In genomic region chr17:21008516-21008915, GRCh38 we compare ENCODE assay signal across 20 cellular contexts.
"Had no signal": no experiment of that assay in that cellular context is flagged by ENCODE, and none has a peak within 500 bp of the region (broad histone marks: within the 10 kb centered on the region; RNA-seq: fewer than 3 reads in every experiment).

No MANE protein-coding gene starts in this region.

- H3K27ac ChIP-seq: cardiac muscle cell, prostate gland, SJCRH30 had no signal

- H3K9me3 ChIP-seq: prostate gland, SJCRH30 had no signal

- H3K4me3 Mint-ChIP-seq: activated CD4-positive, alpha-beta T cell treated with anti-CD3 and anti-CD28 coated beads, Interleukin-2, amount 10 ng/mL, durations not matched to agents 24 days and 14 days; activated naive CD4-positive, alpha-beta T cell treated with anti-CD3 and anti-CD28 coated beads for 36 hours; naive thymus-derived CD8-positive, alpha-beta T cell; stimulated activated memory B cell treated with anti-CD40 and anti-IgM and Interleukin-4, amounts not matched to agents 10 μg/mL and 1 μg/mL and 100 μg/mL, for 72 hours; type B pancreatic cell had no signal

- H3K4me3 ChIP-seq: cardiac muscle cell, prostate gland, SJCRH30 had no signal

- H3K27me3 ChIP-seq: cardiac muscle cell, SJCRH30 had no signal

- H3K4me1 ChIP-seq: prostate gland, SJCRH30 had no signal

- DNase-seq: activated CD4-positive, alpha-beta T cell treated with anti-CD3 and anti-CD28 coated beads, Interleukin-2, amount 10 ng/mL, durations not matched to agents 24 days and 14 days; activated CD4-positive, CD25-positive, alpha-beta regulatory T cell; activated CD8-positive, alpha-beta memory T cell treated with anti-CD3 and anti-CD28 coated beads for 24 hours; activated naive CD4-positive, alpha-beta T cell treated with anti-CD3 and anti-CD28 coated beads for 36 hours; cortex of kidney; effector CD8-positive, alpha-beta T cell; foreskin fibroblast; mesenchymal stem cell; naive thymus-derived CD8-positive, alpha-beta T cell; occipital lobe; SJCRH30; stimulated activated CD4-positive, alpha-beta T cell treated with anti-CD3 and anti-CD28 coated beads, Interleukin-12 subunit alpha, Interleukin-12 subunit beta, amount 100 ng/mL, for 4 hours; stimulated activated CD4-positive, alpha-beta T cell treated with anti-CD3 and anti-CD28 coated beads, Interleukin-2, amount 100 ng/mL, for 24 hours had no signal

- ATAC-seq: naive thymus-derived CD8-positive, alpha-beta T cell; sciatic nerve; stimulated activated memory B cell treated with anti-CD40 and anti-IgM and Interleukin-4, amounts not matched to agents 10 μg/mL and 1 μg/mL and 100 μg/mL, for 72 hours had no signal

- H3K9me3 Mint-ChIP-seq: activated CD4-positive, alpha-beta T cell treated with anti-CD3 and anti-CD28 coated beads, Interleukin-2, amount 10 ng/mL, durations not matched to agents 24 days and 14 days; activated naive CD4-positive, alpha-beta T cell treated with anti-CD3 and anti-CD28 coated beads for 36 hours; naive thymus-derived CD8-positive, alpha-beta T cell; stimulated activated memory B cell treated with anti-CD40 and anti-IgM and Interleukin-4, amounts not matched to agents 10 μg/mL and 1 μg/mL and 100 μg/mL, for 72 hours; type B pancreatic cell had no signal

- H3K27ac Mint-ChIP-seq: activated CD4-positive, alpha-beta T cell treated with anti-CD3 and anti-CD28 coated beads, Interleukin-2, amount 10 ng/mL, durations not matched to agents 24 days and 14 days; activated naive CD4-positive, alpha-beta T cell treated with anti-CD3 and anti-CD28 coated beads for 36 hours; stimulated activated memory B cell treated with anti-CD40 and anti-IgM and Interleukin-4, amounts not matched to agents 10 μg/mL and 1 μg/mL and 100 μg/mL, for 72 hours; type B pancreatic cell had no signal

- H3K27me3 Mint-ChIP-seq: activated CD4-positive, alpha-beta T cell treated with anti-CD3 and anti-CD28 coated beads, Interleukin-2, amount 10 ng/mL, durations not matched to agents 24 days and 14 days; naive thymus-derived CD8-positive, alpha-beta T cell; stimulated activated memory B cell treated with anti-CD40 and anti-IgM and Interleukin-4, amounts not matched to agents 10 μg/mL and 1 μg/mL and 100 μg/mL, for 72 hours; type B pancreatic cell had no signal

- FAIRE-seq: keratinocyte, TTC549 had no signal
